In the genomic region with DNA sequence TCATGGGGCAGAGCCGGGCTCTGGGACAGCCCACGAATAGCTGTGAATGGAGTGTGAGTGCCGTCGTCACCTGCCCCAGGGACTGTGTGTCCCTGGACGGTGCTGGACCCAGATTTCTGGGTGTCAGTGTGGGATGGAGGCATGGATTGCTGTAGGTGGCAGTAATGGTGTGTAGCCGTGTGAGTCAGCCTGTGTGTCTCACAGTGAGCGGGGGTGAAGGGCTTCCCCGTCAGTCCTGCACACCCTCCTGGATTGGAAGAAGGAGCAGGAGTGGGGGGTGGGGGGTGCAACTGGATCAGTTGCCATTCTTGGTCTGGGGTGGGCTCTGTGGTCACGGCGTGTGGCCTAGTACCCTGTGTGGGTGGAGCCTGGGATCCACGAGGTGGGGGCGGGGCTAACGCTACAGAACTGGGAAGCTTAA, we compare ENCODE assay signal across 10 cellular contexts. TPM values are rescaled to one million over a fixed set of nuclear protein-coding genes. Genes with fewer than 3 reads are reported as not detected.
DNase-seq lines count a peak whose midpoint lies in the region; ATAC-seq and TF ChIP-seq lines count a peak whose summit lies in the region.
"Had no signal": no experiment of that assay in that cellular context is flagged by ENCODE, and none has a peak within 500 bp of the region (broad histone marks: within the 10 kb centered on the region; RNA-seq: fewer than 3 reads in every experiment).

No MANE protein-coding gene starts in this region.

- H3K9me3 Mint-ChIP-seq in activated T-helper 17 cell treated with anti-CD3 and anti-CD28 coated beads, Interleukin-2, amount 50 U/mL, for 72 hours: no peaks in the 10 kb centered on the region
- H3K9me3 Mint-ChIP-seq in stimulated activated naive B cell treated with anti-CD40 and anti-IgM and Interleukin-4, amounts not matched to agents 10 μg/mL and 1 μg/mL and 100 μg/mL, for 72 hours: peaks cover 0 to 3% of the 10 kb centered on the region in 2 donors
- H3K9me3 Mint-ChIP-seq: natural killer cell had no signal

- no peak overlapping the region for H2BK15ac ChIP-seq in mesenchymal stem cell (ENCODE audit: low read depth, poor library complexity, severe bottlenecking)

- peak overlapping the region in 1 of 2 experiments; percentile 84 for H3K4ac ChIP-seq in mesenchymal stem cell (ENCODE audit: low read depth in 1 of 2, low read length in 2 of 2)

- no peak overlapping the region for H2BK120ac ChIP-seq in mesenchymal stem cell (ENCODE audit: low read depth, low read length)

- DNase-seq in HCEC 1CT (peak; percentile 59), mesenchymal stem cell (peak; percentile 47), NAMALWA (ENCODE audit: low spot score) (no peak), NCI-H2081 (lab: John Stamatoyannopoulos, UW) (no peak), MM.1S (no peak)
- DNase-seq in stimulated activated naive B cell treated with anti-CD40 and anti-IgM and Interleukin-4, amounts not matched to agents 10 μg/mL and 1 μg/mL and 100 μg/mL, for 72 hours: no peak
- DNase-seq: natural killer cell, NCI-H526 had no signal

- H3K79me2 ChIP-seq in MM.1S (ENCODE audit: low read length): no peaks in the 10 kb centered on the region

- peaks cover 26% of the 10 kb centered on the region for H3K27me3 ChIP-seq in BLaER1
- peaks cover 7 to 34% of the 10 kb centered on the region in 2 experiments for H3K27me3 ChIP-seq in mesenchymal stem cell (ENCODE audit: control insufficient read depth in 1 of 2, insufficient read depth in 1 of 2, low read length in 2 of 2)
- peaks cover 31% of the 10 kb centered on the region for H3K27me3 ChIP-seq in MM.1S (replicated peaks; ENCODE audit: insufficient read depth, low read length)

- H3K23ac ChIP-seq in mesenchymal stem cell (ENCODE audit: low read length in 2 of 2): no peak overlapping the region

- no peak overlapping the region for H3K4me3 Mint-ChIP-seq in activated T-helper 17 cell treated with anti-CD3 and anti-CD28 coated beads, Interleukin-2, amount 50 U/mL, for 72 hours
- H3K4me3 Mint-ChIP-seq in stimulated activated naive B cell treated with anti-CD40 and anti-IgM and Interleukin-4, amounts not matched to agents 10 μg/mL and 1 μg/mL and 100 μg/mL, for 72 hours: no peak overlapping the region
- H3K4me3 Mint-ChIP-seq: natural killer cell had no signal

- no peaks in the 10 kb centered on the region for H3K9me2 ChIP-seq in MM.1S (replicated peaks; ENCODE audit: insufficient read depth, low read length)

- no peak overlapping the region for H3K4me3 ChIP-seq in BLaER1
- peak overlapping the region in 1 of 2 experiments; percentile 31 for H3K4me3 ChIP-seq in mesenchymal stem cell (ENCODE audit: insufficient read depth in 1 of 2, low read depth in 1 of 2, low read length in 2 of 2)
- no peak overlapping the region for H3K4me3 ChIP-seq in MM.1S (ENCODE audit: low read length)

- peak; percentile 53 for ATAC-seq in activated T-helper 17 cell treated with anti-CD3 and anti-CD28 coated beads, Interleukin-2, amount 50 U/mL, for 72 hours (replicated peaks)
- ATAC-seq in stimulated activated naive B cell treated with anti-CD40 and anti-IgM and Interleukin-4, amounts not matched to agents 10 μg/mL and 1 μg/mL and 100 μg/mL, for 72 hours (replicated peaks): no peak

- H4K91ac ChIP-seq in mesenchymal stem cell (ENCODE audit: low read length): no peak overlapping the region

- H3K4me1 ChIP-seq in BLaER1: peaks cover 51% of the 10 kb centered on the region
- peaks cover 18% of the 10 kb centered on the region for H3K4me1 ChIP-seq in mesenchymal stem cell (ENCODE audit: control insufficient read depth, insufficient read depth, low read depth, low read length)
- H3K4me1 ChIP-seq in MM.1S (ENCODE audit: low read length): peaks cover 12% of the 10 kb centered on the region

- H2AK5ac ChIP-seq in mesenchymal stem cell (ENCODE audit: low read length, severe bottlenecking): no peak overlapping the region

- H3K27me3 Mint-ChIP-seq in activated T-helper 17 cell treated with anti-CD3 and anti-CD28 coated beads, Interleukin-2, amount 50 U/mL, for 72 hours: peaks cover 13% of the 10 kb centered on the region
- peaks cover 28 to 48% of the 10 kb centered on the region in 2 donors for H3K27me3 Mint-ChIP-seq in stimulated activated naive B cell treated with anti-CD40 and anti-IgM and Interleukin-4, amounts not matched to agents 10 μg/mL and 1 μg/mL and 100 μg/mL, for 72 hours

- H3K9ac ChIP-seq in BLaER1: no peak overlapping the region
- no peak overlapping the region for H3K9ac ChIP-seq in mesenchymal stem cell (ENCODE audit: low read length)
- no peak overlapping the region for H3K9ac ChIP-seq in MM.1S (ENCODE audit: low read length)

- H3K18ac ChIP-seq in mesenchymal stem cell (ENCODE audit: low read depth in 1 of 2, low read length in 2 of 2): peak overlapping the region in 1 of 2 experiments; percentile 18

- H3K36me3 ChIP-seq in BLaER1 (peaks cover 20% of the 10 kb centered on the region), mesenchymal stem cell (ENCODE audit: control insufficient read depth in 1 of 2, insufficient read depth in 2 of 2, low read depth in 1 of 2, low read length in 2 of 2) (peaks cover 3 to 16% of the 10 kb centered on the region in 2 experiments), MM.1S (replicated peaks; ENCODE audit: insufficient read depth, low read length) (no peaks in the 10 kb centered on the region)

- no peak overlapping the region for H2BK12ac ChIP-seq in mesenchymal stem cell (ENCODE audit: low read length in 2 of 2)

- 40% methylated on average over 13 of the region's 13 CpGs for WGBS in mesenchymal stem cell

- no peaks in the 10 kb centered on the region for H4K20me1 ChIP-seq in BLaER1
- H4K20me1 ChIP-seq in MM.1S (ENCODE audit: insufficient read depth, low read length): no peaks in the 10 kb centered on the region

- H4K8ac ChIP-seq in mesenchymal stem cell (ENCODE audit: low read length): peak overlapping the region; percentile 24

- H3F3A ChIP-seq in MM.1S (ENCODE audit: insufficient read depth, low read length): peaks cover 9% of the 10 kb centered on the region; the same call in 1 of the 2 replicates

- H3K27ac Mint-ChIP-seq in activated T-helper 17 cell treated with anti-CD3 and anti-CD28 coated beads, Interleukin-2, amount 50 U/mL, for 72 hours: peak overlapping the region; percentile 48
- no peak overlapping the region for H3K27ac Mint-ChIP-seq in stimulated activated naive B cell treated with anti-CD40 and anti-IgM and Interleukin-4, amounts not matched to agents 10 μg/mL and 1 μg/mL and 100 μg/mL, for 72 hours

- H3K27ac ChIP-seq in BLaER1 (no peak overlapping the region), mesenchymal stem cell (ENCODE audit: low read length, poor library complexity, severe bottlenecking) (no peak overlapping the region), MM.1S (ENCODE audit: low read length) (no peak overlapping the region)

- H3K36me3 Mint-ChIP-seq in activated T-helper 17 cell treated with anti-CD3 and anti-CD28 coated beads, Interleukin-2, amount 50 U/mL, for 72 hours (ENCODE audit: low read depth): no peaks in the 10 kb centered on the region
- H3K36me3 Mint-ChIP-seq in stimulated activated naive B cell treated with anti-CD40 and anti-IgM and Interleukin-4, amounts not matched to agents 10 μg/mL and 1 μg/mL and 100 μg/mL, for 72 hours: peaks cover 19 to 25% of the 10 kb centered on the region in 2 donors
- H3K36me3 Mint-ChIP-seq: natural killer cell had no signal

- H2AFZ ChIP-seq in mesenchymal stem cell (ENCODE audit: low read depth, low read length) (peak overlapping the region; percentile 32), MM.1S (ENCODE audit: low read length) (no peak overlapping the region)

- no peak for TF ChIP-seq CTCF in MM.1S (IDR thresholded peaks at IDR 0.05; ENCODE audit: low read length)

- peak overlapping the region in 1 of 2 experiments; percentile 11 for H3K14ac ChIP-seq in mesenchymal stem cell (ENCODE audit: low read length in 2 of 2)

- H2BK5ac ChIP-seq in mesenchymal stem cell (ENCODE audit: low read depth, low read length, poor library complexity, severe bottlenecking): no peak overlapping the region

- H3K9me3 ChIP-seq in BLaER1 (no peaks in the 10 kb centered on the region), mesenchymal stem cell (ENCODE audit: control insufficient read depth, low read length) (no peaks in the 10 kb centered on the region), MM.1S (replicated peaks; ENCODE audit: insufficient read depth, low read length) (no peaks in the 10 kb centered on the region)

- H3K4me1 Mint-ChIP-seq in activated T-helper 17 cell treated with anti-CD3 and anti-CD28 coated beads, Interleukin-2, amount 50 U/mL, for 72 hours: peaks cover 24% of the 10 kb centered on the region
- peaks cover 18 to 38% of the 10 kb centered on the region in 2 donors for H3K4me1 Mint-ChIP-seq in stimulated activated naive B cell treated with anti-CD40 and anti-IgM and Interleukin-4, amounts not matched to agents 10 μg/mL and 1 μg/mL and 100 μg/mL, for 72 hours

- H3K4me2 ChIP-seq in BLaER1 (peak overlapping the region; percentile 60), mesenchymal stem cell (ENCODE audit: low read length, poor library complexity, severe bottlenecking) (no peak overlapping the region), MM.1S (ENCODE audit: low read depth, low read length) (no peak overlapping the region)

- peaks cover 1% of the 10 kb centered on the region for H3K79me1 ChIP-seq in mesenchymal stem cell (replicated peaks; ENCODE audit: low read length, poor library complexity, severe bottlenecking)

RNA-seq across cellular contexts. Expression of a gene that starts 6.5 kb away (rescaled TPM):
- total RNA-seq in activated T-helper 17 cell treated with anti-CD3 and anti-CD28 coated beads, Interleukin-2, amount 50 U/mL, for 72 hours: 100 to 1,000 TPM; 117 to 331 TPM
- polyA plus RNA-seq in mesenchymal stem cell (2013, experiment 1 of 2): 122 TPM
- 113 TPM for polyA plus RNA-seq in mesenchymal stem cell (2013, experiment 2 of 2)

RNA-seq across cellular contexts. Expression of a gene that starts 18.0 kb away (rescaled TPM):
- total RNA-seq in activated T-helper 17 cell treated with anti-CD3 and anti-CD28 coated beads, Interleukin-2, amount 50 U/mL, for 72 hours: 100 to 1,000 TPM; 113 to 126 TPM
- 112 TPM for polyA plus RNA-seq in mesenchymal stem cell (2013, experiment 1 of 2)
- 108 TPM for polyA plus RNA-seq in mesenchymal stem cell (2013, experiment 2 of 2)

Comparison
In these comparisons a context has a peak if more than half of its experiments do, and no peak if none do; other contexts are left out.
1. DNase-seq: peak in HCEC 1CT (single experiment) and mesenchymal stem cell (single experiment); none in NAMALWA (single experiment), NCI-H2081 (0 of 2), stimulated activated naive B cell treated with anti-CD40 and anti-IgM and Interleukin-4, amounts not matched to agents 10 μg/mL and 1 μg/mL and 100 μg/mL, for 72 hours (single experiment) and MM.1S (single experiment).